ENCODE assay signal across 13 cellular contexts in the genomic region with DNA sequence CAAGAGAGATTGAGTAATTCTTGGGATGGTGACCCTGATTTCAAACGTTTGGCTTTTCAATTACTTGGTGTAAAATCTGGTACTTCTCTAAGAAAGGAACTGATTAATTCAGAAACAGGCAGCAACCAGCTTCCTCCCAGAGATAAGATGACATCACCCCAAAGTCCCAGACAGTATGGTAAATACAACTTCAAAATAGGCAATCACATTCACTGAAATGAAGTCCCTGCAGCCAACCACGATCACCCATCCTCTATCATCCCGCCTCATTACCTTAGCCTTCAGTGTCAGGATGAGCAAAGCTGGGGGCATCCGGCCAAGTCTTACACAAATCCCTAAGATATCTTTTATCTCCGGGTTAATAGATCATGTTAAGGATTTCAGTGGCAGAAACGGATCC. TPM values are rescaled to one million over a fixed set of nuclear protein-coding genes. Genes with fewer than 3 reads are reported as not detected.
A peak's percentile ranks its signal among the peaks of the same experiment; 100 is the strongest.
DNase-seq lines count a peak whose midpoint lies in the region; ATAC-seq and TF ChIP-seq lines count a peak whose summit lies in the region.
"Had no signal": no experiment of that assay in that cellular context is flagged by ENCODE, and none has a peak within 500 bp of the region (broad histone marks: within the 10 kb centered on the region; RNA-seq: fewer than 3 reads in every experiment).

No MANE protein-coding gene starts in this region.

- H3K4me2 ChIP-seq in mammary epithelial cell (ENCODE audit: insufficient read depth, low read depth, low read length), result no peak overlapping the region

- no peak overlapping the region for H3K9ac ChIP-seq in mammary epithelial cell (ENCODE audit: insufficient read depth, low read length)

- no peaks in the 10 kb centered on the region for H4K20me1 ChIP-seq in mammary epithelial cell (ENCODE audit: insufficient read depth, low read length)

- H3K4me3 ChIP-seq in mammary epithelial cell (replicated peaks in 1 of 3; ENCODE audit: insufficient read depth in 1 of 3, low read depth in 2 of 3, low read length in 3 of 3) (no peak overlapping the region), breast epithelium (no peak overlapping the region)
- no peak overlapping the region for H3K4me3 ChIP-seq in effector memory CD4-positive, alpha-beta T cell (ENCODE audit: insufficient read depth, low read depth, low read length, poor library complexity, severe bottlenecking)
- H3K4me3 ChIP-seq: cardiac muscle cell had no signal

- CTCF ChIA-PET in mammary epithelial cell (lab: Charles Lee; ENCODE audit: low non-redundant PET), result no interaction called here

- TF ChIP-seq POLR2A in breast epithelium (IDR thresholded peaks at IDR 0.05), result no peak

- peak; percentile 10 for ATAC-seq in stimulated activated naive CD8-positive, alpha-beta T cell treated with anti-CD3 and anti-CD28 coated beads, Interleukin-15, Interleukin-2, amounts not matched to agents 100 U/mL and 50 U/mL, for 24 hours
- ATAC-seq: T-cell had no signal

- dilution Hi-C loops in mammary epithelial cell (cut with HindIII; ENCODE audit: low sequenced_read_pairs), result no loop called here

- H3K4me1 ChIP-seq in mammary epithelial cell (ENCODE audit: insufficient read depth, low read length), result peaks cover 9% of the 10 kb centered on the region
- no peaks in the 10 kb centered on the region for H3K4me1 ChIP-seq in breast epithelium
- H3K4me1 ChIP-seq in effector memory CD4-positive, alpha-beta T cell (ENCODE audit: control insufficient read depth, insufficient read depth, low read length, poor library complexity, severe bottlenecking), result no peaks in the 10 kb centered on the region

- H3K79me2 ChIP-seq in mammary epithelial cell (ENCODE audit: insufficient read depth, low read length), result no peaks in the 10 kb centered on the region

- no peaks in the 10 kb centered on the region for H3K9me3 ChIP-seq in mammary epithelial cell (replicated peaks; ENCODE audit: insufficient read depth, low read length)
- H3K9me3 ChIP-seq in breast epithelium, result peaks cover 0 to 3% of the 10 kb centered on the region in 2 donors
- no peaks in the 10 kb centered on the region for H3K9me3 ChIP-seq in effector memory CD4-positive, alpha-beta T cell (ENCODE audit: control insufficient read depth, low read length)

- H3K27me3 ChIP-seq in mammary epithelial cell (ENCODE audit: insufficient read depth, low read length), result no peaks in the 10 kb centered on the region
- H3K27me3 ChIP-seq in breast epithelium, result no peaks in the 10 kb centered on the region
- no peaks in the 10 kb centered on the region for H3K27me3 ChIP-seq in effector memory CD4-positive, alpha-beta T cell (replicated peaks; ENCODE audit: control insufficient read depth, insufficient read depth, low read length, poor library complexity, severe bottlenecking)

- TF ChIP-seq CTCF in mammary epithelial cell (conservative IDR thresholded peaks at IDR 0.05 in 1 of 2, IDR thresholded peaks at IDR 0.05 in 1 of 2; ENCODE audit: extremely low read depth in 1 of 2, insufficient read depth in 1 of 2, low read depth in 1 of 2, low read length in 2 of 2), result no peak
- no peak for TF ChIP-seq CTCF in breast epithelium (IDR thresholded peaks at IDR 0.05)

- no peak overlapping the region for H2AFZ ChIP-seq in mammary epithelial cell (ENCODE audit: low read depth, low read length)

- in situ Hi-C loops in mammary epithelial cell (cut with MboI; ENCODE audit: low sequenced_read_pairs in 2 of 2), result no loop called here

- no peak overlapping the region for H3K27ac ChIP-seq in mammary epithelial cell (ENCODE audit: insufficient read depth, low read depth, low read length)
- no peak overlapping the region for H3K27ac ChIP-seq in breast epithelium
- H3K27ac ChIP-seq in effector memory CD4-positive, alpha-beta T cell (ENCODE audit: insufficient read depth, low read length, poor library complexity, severe bottlenecking), result no peak overlapping the region
- H3K27ac ChIP-seq: cardiac muscle cell had no signal

- WGBS in mammary epithelial cell (ENCODE audit: low coverage, missing lambda C conversion rate), result 73% methylated on average over 6 of the region's 6 CpGs

- BruUV-seq in mammary epithelial cell (replicated peaks; lab: Mats Ljungman, UMichigan), result no TSS peak

- DNase-seq in mammary epithelial cell, result peak; percentile 48
- no peak for DNase-seq in breast epithelium (ENCODE audit: low spot score in 2 of 2)
- DNase-seq in NCI-H82 treated with DMSO at 0.1 percent for 48 hours (lab: John Stamatoyannopoulos, UW; ENCODE audit: unreplicated experiment), result peak; percentile 21
- peak; percentile 28 for DNase-seq in fibroblast of peridontal ligament (ENCODE audit: extremely low read depth)
- DNase-seq in stimulated activated naive CD8-positive, alpha-beta T cell treated with anti-CD3 and anti-CD28 coated beads, Interleukin-15, Interleukin-2, amounts not matched to agents 100 U/mL and 50 U/mL, for 24 hours, result no peak
- no peak for DNase-seq in NCI-H1694 treated with DMSO at 0.1 percent for 48 hours (lab: John Stamatoyannopoulos, UW)
- DNase-seq in effector memory CD4-positive, alpha-beta T cell, result no peak
- no peak for DNase-seq in NCI-H2171 treated with DMSO at 0.1 percent for 48 hours (lab: John Stamatoyannopoulos, UW)
- DNase-seq: glutamatergic neuron; NCI-H526; stimulated activated naive CD4-positive, alpha-beta T cell treated with Interleukin-2 at 50 U/mL for 16 hours; T-cell had no signal

- H3K36me3 ChIP-seq in mammary epithelial cell (ENCODE audit: insufficient read depth, low read length) (no peaks in the 10 kb centered on the region), breast epithelium (no peaks in the 10 kb centered on the region)
- H3K36me3 ChIP-seq in effector memory CD4-positive, alpha-beta T cell (ENCODE audit: control insufficient read depth, insufficient read depth, low read length), result no peaks in the 10 kb centered on the region
- H3K36me3 ChIP-seq: cardiac muscle cell had no signal

- intact Hi-C loops in mammary epithelial cell (cut with micrococcal nuclease) (no loop called here), breast epithelium (cut with DNase I; ENCODE audit: low total_unique reads) (no loop called here)

RNA-seq across cellular contexts. Expression of a gene that starts 26.4 kb away (rescaled TPM):
- total RNA-seq in mammary epithelial cell, result 100 to 1,000 TPM; 126 to 133 TPM
- 45.8 TPM for polyA plus RNA-seq in mammary epithelial cell
- 102 TPM for polyA minus RNA-seq in mammary epithelial cell
- total RNA-seq in breast epithelium, result 100 to 1,000 TPM in 2 of 3 donors, 10 to 100 TPM in 1; 24.8 to 165 (median 127) TPM
- polyA plus RNA-seq: cardiac muscle cell had no signal

Comparison
In these comparisons a context has a peak if more than half of its experiments do, and no peak if none do; other contexts are left out.
1. DNase-seq: peak in mammary epithelial cell (single experiment), NCI-H82 treated with DMSO at 0.1 percent for 48 hours (single experiment) and fibroblast of peridontal ligament (single experiment); none in breast epithelium (0 of 2), stimulated activated naive CD8-positive, alpha-beta T cell treated with anti-CD3 and anti-CD28 coated beads, Interleukin-15, Interleukin-2, amounts not matched to agents 100 U/mL and 50 U/mL, for 24 hours (single experiment), NCI-H1694 treated with DMSO at 0.1 percent for 48 hours (single experiment), effector memory CD4-positive, alpha-beta T cell (0 of 3) and NCI-H2171 treated with DMSO at 0.1 percent for 48 hours (single experiment).